1 cellular context compared by ENCODE assay signal in the genomic region with DNA sequence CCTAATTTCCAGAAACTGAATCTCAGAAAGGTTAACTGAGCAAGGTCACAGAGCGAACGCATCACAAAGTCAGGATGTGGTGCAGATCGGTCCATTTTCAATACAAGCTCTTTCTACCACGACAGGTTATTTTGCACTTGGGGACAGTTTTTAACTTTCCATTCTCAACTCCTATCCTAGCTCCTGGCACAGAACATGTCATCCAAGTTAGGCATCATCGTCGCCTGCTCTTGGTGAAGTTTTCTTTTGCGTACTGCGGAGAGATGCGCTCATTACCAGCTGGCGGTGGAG.
A peak's percentile ranks its signal among the peaks of the same experiment; 100 is the strongest.
TF ChIP-seq lines count a peak whose summit lies in the region.

No MANE protein-coding gene starts in this region.

TF ChIP-seq in GM12878, 131 proteins besides CTCF, POLR2A, EP300 and RAD21 (continued from another document):
- TF ChIP-seq, protein P1, sequence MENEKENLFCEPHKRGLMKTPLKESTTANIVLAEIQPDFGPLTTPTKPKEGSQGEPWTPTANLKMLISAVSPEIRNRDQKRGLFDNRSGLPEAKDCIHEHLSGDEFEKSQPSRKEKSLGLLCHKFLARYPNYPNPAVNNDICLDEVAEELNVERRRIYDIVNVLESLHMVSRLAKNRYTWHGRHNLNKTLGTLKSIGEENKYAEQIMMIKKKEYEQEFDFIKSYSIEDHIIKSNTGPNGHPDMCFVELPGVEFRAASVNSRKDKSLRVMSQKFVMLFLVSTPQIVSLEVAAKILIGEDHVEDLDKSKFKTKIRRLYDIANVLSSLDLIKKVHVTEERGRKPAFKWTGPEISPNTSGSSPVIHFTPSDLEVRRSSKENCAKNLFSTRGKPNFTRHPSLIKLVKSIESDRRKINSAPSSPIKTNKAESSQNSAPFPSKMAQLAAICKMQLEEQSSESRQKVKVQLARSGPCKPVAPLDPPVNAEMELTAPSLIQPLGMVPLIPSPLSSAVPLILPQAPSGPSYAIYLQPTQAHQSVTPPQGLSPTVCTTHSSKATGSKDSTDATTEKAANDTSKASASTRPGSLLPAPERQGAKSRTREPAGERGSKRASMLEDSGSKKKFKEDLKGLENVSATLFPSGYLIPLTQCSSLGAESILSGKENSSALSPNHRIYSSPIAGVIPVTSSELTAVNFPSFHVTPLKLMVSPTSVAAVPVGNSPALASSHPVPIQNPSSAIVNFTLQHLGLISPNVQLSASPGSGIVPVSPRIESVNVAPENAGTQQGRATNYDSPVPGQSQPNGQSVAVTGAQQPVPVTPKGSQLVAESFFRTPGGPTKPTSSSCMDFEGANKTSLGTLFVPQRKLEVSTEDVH (IDR thresholded peaks at IDR 0.05; ENCODE audit: low read depth, partially characterized antibody): no peak
- TF ChIP-seq MYB (IDR thresholded peaks at IDR 0.05; ENCODE audit: borderline replicate concordance, low read depth, low read length) (no peak), SPI1 (IDR thresholded peaks at IDR 0.05; ENCODE audit: borderline replicate concordance, insufficient read depth, low read depth, low read length) (no peak), ATF7 (IDR thresholded peaks at IDR 0.05; ENCODE audit: low read depth) (0 out of 2 replicates have a peak, but pooled peaks have one; percentile 93), MXI1 (IDR thresholded peaks at IDR 0.05; ENCODE audit: low read depth, low read length) (no peak), BMI1 (IDR thresholded peaks at IDR 0.05; ENCODE audit: borderline replicate concordance) (no peak; the same call in 1 of the 2 replicates)
- TF ChIP-seq, protein P2, sequence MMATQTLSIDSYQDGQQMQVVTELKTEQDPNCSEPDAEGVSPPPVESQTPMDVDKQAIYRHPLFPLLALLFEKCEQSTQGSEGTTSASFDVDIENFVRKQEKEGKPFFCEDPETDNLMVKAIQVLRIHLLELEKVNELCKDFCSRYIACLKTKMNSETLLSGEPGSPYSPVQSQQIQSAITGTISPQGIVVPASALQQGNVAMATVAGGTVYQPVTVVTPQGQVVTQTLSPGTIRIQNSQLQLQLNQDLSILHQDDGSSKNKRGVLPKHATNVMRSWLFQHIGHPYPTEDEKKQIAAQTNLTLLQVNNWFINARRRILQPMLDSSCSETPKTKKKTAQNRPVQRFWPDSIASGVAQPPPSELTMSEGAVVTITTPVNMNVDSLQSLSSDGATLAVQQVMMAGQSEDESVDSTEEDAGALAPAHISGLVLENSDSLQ (IDR thresholded peaks at IDR 0.05): no peak
